1 cellular context compared by ENCODE assay signal in the genomic region with DNA sequence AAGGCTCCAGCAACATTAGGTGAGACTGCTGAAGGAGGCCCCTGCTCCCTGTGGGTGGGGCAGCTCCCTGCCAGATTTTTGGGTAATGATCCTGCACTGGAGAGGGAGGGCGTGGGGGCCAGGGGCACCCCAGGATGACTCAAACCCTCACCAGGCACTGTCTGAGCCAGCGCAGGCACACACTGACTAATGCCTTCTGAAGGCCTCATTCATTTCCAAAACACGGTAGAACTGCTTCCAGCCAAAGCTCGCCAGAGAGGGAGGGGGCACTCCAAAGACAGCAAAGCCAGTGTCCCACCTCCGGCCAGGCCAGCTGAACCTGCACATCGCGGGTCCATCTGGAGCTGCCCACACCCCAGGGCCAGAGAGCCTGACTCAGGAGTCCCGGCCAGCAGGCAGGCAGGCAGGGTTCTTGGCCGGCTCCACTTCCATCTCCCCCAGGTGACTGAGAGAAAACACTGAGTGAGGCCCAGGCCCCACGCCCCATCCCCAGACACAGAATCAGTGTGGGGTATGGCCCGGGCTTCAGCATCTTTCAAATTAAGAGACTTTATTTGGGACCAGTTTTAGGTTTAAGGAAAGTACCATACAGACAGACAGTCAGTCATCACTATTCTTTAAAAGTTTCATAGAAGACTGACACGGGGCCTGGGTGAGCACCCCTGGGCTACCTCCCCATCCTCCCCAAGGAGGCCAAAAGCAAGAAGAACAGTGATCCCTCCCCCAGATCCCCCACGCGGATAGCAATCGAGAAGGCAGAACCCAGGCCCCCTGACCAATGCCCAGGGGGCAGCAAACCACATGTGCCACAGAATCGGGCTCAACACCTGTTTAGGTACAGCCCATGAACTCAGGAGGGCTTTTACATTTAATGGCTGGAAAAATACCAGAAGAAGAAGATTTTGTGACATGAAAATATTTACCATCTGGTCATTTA.
TF ChIP-seq lines count a peak whose summit lies in the region.

No MANE protein-coding gene starts in this region.

TF ChIP-seq in H1, 55 proteins besides CTCF, POLR2A, EP300 and RAD21:
- TF ChIP-seq SP1 (IDR thresholded peaks at IDR 0.05; ENCODE audit: low read depth, low read length) (no peak), NANOG (IDR thresholded peaks at IDR 0.05; ENCODE audit: insufficient read depth, low read depth, low read length, poor library complexity, severe bottlenecking) (no peak), EGR1 (IDR thresholded peaks at IDR 0.05; ENCODE audit: borderline replicate concordance, low read depth, low read length) (no peak), SIN3A (conservative IDR thresholded peaks at IDR 0.05 in 1 of 2, IDR thresholded peaks at IDR 0.05 in 1 of 2; ENCODE audit: low read depth in 1 of 2, low read length in 2 of 2) (no peak), KDM4A (IDR thresholded peaks at IDR 0.05; ENCODE audit: low read depth, low read length, severe bottlenecking) (no peak), POLR2AphosphoS5 (IDR thresholded peaks at IDR 0.05; ENCODE audit: low read depth, low read length) (no peak), CEBPB (IDR thresholded peaks at IDR 0.05; ENCODE audit: low read depth, low read length) (no peak), KDM5A (IDR thresholded peaks at IDR 0.05; ENCODE audit: low read length) (no peak), JUN (IDR thresholded peaks at IDR 0.05; ENCODE audit: low read depth, low read length) (no peak), USF2 (IDR thresholded peaks at IDR 0.05; ENCODE audit: low read length) (no peak), TAF7 (optimal IDR thresholded peaks at IDR 0.05; ENCODE audit: borderline replicate concordance, low read depth, low read length) (no peak), SRF (IDR thresholded peaks at IDR 0.05; ENCODE audit: low read depth, low read length) (no peak), TBP (IDR thresholded peaks at IDR 0.05; ENCODE audit: low read depth, low read length) (no peak), BCL11A (IDR thresholded peaks at IDR 0.05; ENCODE audit: low read depth in 2 of 2, low read length in 2 of 2) (no peak), BACH1 (IDR thresholded peaks at IDR 0.05; ENCODE audit: low read length) (no peak), SP2 (IDR thresholded peaks at IDR 0.05; ENCODE audit: low read length) (no peak), GABPA (IDR thresholded peaks at IDR 0.05; ENCODE audit: borderline replicate concordance, insufficient read depth, low read length) (no peak), NRF1 (IDR thresholded peaks at IDR 0.05; ENCODE audit: low read depth, low read length) (no peak)
- TF ChIP-seq, protein P1, sequence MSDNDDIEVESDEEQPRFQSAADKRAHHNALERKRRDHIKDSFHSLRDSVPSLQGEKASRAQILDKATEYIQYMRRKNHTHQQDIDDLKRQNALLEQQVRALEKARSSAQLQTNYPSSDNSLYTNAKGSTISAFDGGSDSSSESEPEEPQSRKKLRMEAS (IDR thresholded peaks at IDR 0.05), result no peak
